Comparison of ENCODE assay signal across 13 cellular contexts in the genomic region with DNA sequence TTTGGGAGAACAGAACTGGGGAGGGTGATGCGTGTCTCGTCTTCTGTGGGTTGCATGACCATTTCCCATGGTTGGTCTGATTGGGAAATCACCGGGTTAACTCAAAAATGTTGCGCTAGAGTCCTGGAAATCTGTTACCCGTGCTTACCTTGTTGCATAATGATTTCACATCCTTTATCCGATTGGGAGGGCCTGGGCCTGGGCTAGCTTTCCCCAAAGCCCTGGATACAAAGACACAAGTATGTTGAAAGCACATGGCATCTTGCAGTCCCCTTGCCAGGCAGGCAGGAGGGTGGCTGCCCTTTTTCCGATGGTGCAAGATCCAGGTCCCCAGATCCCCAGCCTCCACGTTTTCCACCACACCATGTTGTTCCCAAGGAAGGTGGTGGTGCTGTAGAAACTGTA. TPM values are rescaled to one million over a fixed set of nuclear protein-coding genes. Genes with fewer than 3 reads are reported as not detected.
DNase-seq lines count a peak whose midpoint lies in the region; ATAC-seq and TF ChIP-seq lines count a peak whose summit lies in the region.
"Had no signal": no experiment of that assay in that cellular context is flagged by ENCODE, and none has a peak within 500 bp of the region (broad histone marks: within the 10 kb centered on the region; RNA-seq: fewer than 3 reads in every experiment).

No MANE protein-coding gene starts in this region.

- H3K4me3 Mint-ChIP-seq in CD4-positive, CD25-positive, alpha-beta regulatory T cell, result peak overlapping the region; percentile 18 to 87 (median 62)
- peak overlapping the region; percentile 45 to 90 (median 84) for H3K4me3 Mint-ChIP-seq in naive thymus-derived CD4-positive, alpha-beta T cell
- H3K4me3 Mint-ChIP-seq: neural crest cell had no signal

- peaks cover 19% of the 10 kb centered on the region for H3K4me1 ChIP-seq in CD4-positive, CD25-positive, alpha-beta regulatory T cell (ENCODE audit: control insufficient read depth, insufficient read depth, low read length, poor library complexity, severe bottlenecking)
- peaks cover 0 to 4% of the 10 kb centered on the region in 2 donors for H3K4me1 ChIP-seq in breast epithelium
- H3K4me1 ChIP-seq in naive thymus-derived CD4-positive, alpha-beta T cell (ENCODE audit: control insufficient read depth in 2 of 2, insufficient read depth in 2 of 2, low read length in 2 of 2), result peaks cover 16 to 38% of the 10 kb centered on the region in 2 donors
- H3K4me1 ChIP-seq: body of pancreas had no signal

- peak overlapping the region in 2 of 3 donors; percentile 15 to 72 for H3K27ac Mint-ChIP-seq in CD4-positive, CD25-positive, alpha-beta regulatory T cell
- H3K27ac Mint-ChIP-seq in naive thymus-derived CD4-positive, alpha-beta T cell, result peak overlapping the region in 5 of 9 donors; percentile 9 to 72 (median 20)

- intact Hi-C loops in breast epithelium (cut with DNase I; ENCODE audit: low total_unique reads), result no loop called here
- intact Hi-C loops in naive thymus-derived CD4-positive, alpha-beta T cell (cut with micrococcal nuclease), result no loop called here

- H3K27me3 Mint-ChIP-seq in CD4-positive, CD25-positive, alpha-beta regulatory T cell, result peaks cover 12% of the 10 kb centered on the region
- H3K27me3 Mint-ChIP-seq in naive thymus-derived CD4-positive, alpha-beta T cell, result peaks cover 0 to 14% (median 0%) of the 10 kb centered on the region in 5 donors

- POLR2A ChIA-PET in naive thymus-derived CD4-positive, alpha-beta T cell (lab: Charles Lee), result interaction anchor here (1.0 to 3.5 kb wide), 3 partner anchors 11 to 28 kb away, joined by 3 to 37 read pairs (median 5); partner anchors contain the start of gene CFAP410

- peaks cover 0 to 2% (median 0%) of the 10 kb centered on the region in 7 donors for H3K9me3 Mint-ChIP-seq in CD4-positive, CD25-positive, alpha-beta regulatory T cell
- peaks cover 0 to 2% (median 0%) of the 10 kb centered on the region in 11 donors for H3K9me3 Mint-ChIP-seq in naive thymus-derived CD4-positive, alpha-beta T cell
- H3K9me3 Mint-ChIP-seq: neural crest cell had no signal

- no peak overlapping the region for H3K27ac ChIP-seq in CD4-positive, CD25-positive, alpha-beta regulatory T cell (ENCODE audit: insufficient read depth, low read length, poor library complexity, severe bottlenecking)
- H3K27ac ChIP-seq in breast epithelium, result peak overlapping the region in 1 of 2 donors; percentile 52
- no peak overlapping the region for H3K27ac ChIP-seq in naive thymus-derived CD4-positive, alpha-beta T cell (ENCODE audit: low read depth, low read length)
- H3K27ac ChIP-seq: WERI-Rb-1 had no signal

- H3K4me3 ChIP-seq in CD4-positive, CD25-positive, alpha-beta regulatory T cell (ENCODE audit: low read depth, low read length), result peak overlapping the region; percentile 7
- peak overlapping the region; percentile 11 to 33 (median 20) for H3K4me3 ChIP-seq in breast epithelium
- peak overlapping the region; percentile 40 for H3K4me3 ChIP-seq in naive thymus-derived CD4-positive, alpha-beta T cell (ENCODE audit: low read length)
- H3K4me3 ChIP-seq: body of pancreas had no signal

- peaks cover 0 to 50% (median 19%) of the 10 kb centered on the region in 4 donors for H3K4me1 Mint-ChIP-seq in CD4-positive, CD25-positive, alpha-beta regulatory T cell
- H3K4me1 Mint-ChIP-seq in naive thymus-derived CD4-positive, alpha-beta T cell, result peaks cover 33 to 59% (median 51%) of the 10 kb centered on the region in 7 donors

- no peak for TF ChIP-seq POLR2A in breast epithelium (IDR thresholded peaks at IDR 0.05)

- no peak for ATAC-seq in CD4-positive, CD25-positive, alpha-beta regulatory T cell (ENCODE audit: low read depth in 2 of 2)
- peak; percentile 21 for ATAC-seq in naive thymus-derived CD4-positive, alpha-beta T cell
- no peak for ATAC-seq in HG02970 (IDR thresholded peaks at IDR 0.05; ENCODE audit: low FRiP score, unreplicated experiment)
- ATAC-seq: body of pancreas had no signal

- no peak for DNase-seq in CD4-positive, CD25-positive, alpha-beta regulatory T cell
- DNase-seq in KBM-7 (peak; percentile 74), breast epithelium (ENCODE audit: low spot score in 2 of 2) (no peak), ureter (ENCODE audit: low spot score) (no peak), DMS79 treated with DMSO at 0.1 percent for 48 hours (lab: John Stamatoyannopoulos, UW) (no peak), A172 (ENCODE audit: low spot score) (no peak)
- no peak for DNase-seq in naive thymus-derived CD4-positive, alpha-beta T cell
- DNase-seq: Karpas-422, NCI-H748 treated with DMSO at 0.1 percent for 48 hours, WERI-Rb-1 had no signal

- H3K9me3 ChIP-seq in CD4-positive, CD25-positive, alpha-beta regulatory T cell (ENCODE audit: control insufficient read depth in 2 of 2, low read length in 2 of 2), result no peaks in the 10 kb centered on the region
- H3K9me3 ChIP-seq in breast epithelium, result no peaks in the 10 kb centered on the region
- no peaks in the 10 kb centered on the region for H3K9me3 ChIP-seq in naive thymus-derived CD4-positive, alpha-beta T cell (ENCODE audit: control insufficient read depth in 2 of 3, low read length in 3 of 3)
- H3K9me3 ChIP-seq: body of pancreas had no signal

- H3K27me3 ChIP-seq in CD4-positive, CD25-positive, alpha-beta regulatory T cell (ENCODE audit: control insufficient read depth, insufficient read depth, low read length), result no peaks in the 10 kb centered on the region
- peaks cover 18 to 47% of the 10 kb centered on the region in 2 donors for H3K27me3 ChIP-seq in breast epithelium
- no peaks in the 10 kb centered on the region for H3K27me3 ChIP-seq in naive thymus-derived CD4-positive, alpha-beta T cell (ENCODE audit: control insufficient read depth in 2 of 2, insufficient read depth in 2 of 2, low read length in 2 of 2)

- CTCF ChIA-PET in naive thymus-derived CD4-positive, alpha-beta T cell (lab: Charles Lee), result no interaction called here

- no peaks in the 10 kb centered on the region for H3K36me3 Mint-ChIP-seq in CD4-positive, CD25-positive, alpha-beta regulatory T cell
- H3K36me3 Mint-ChIP-seq in naive thymus-derived CD4-positive, alpha-beta T cell, result peaks cover 0 to 39% (median 3%) of the 10 kb centered on the region in 5 donors

- in situ Hi-C loops in KBM-7 (cut with MboI; ENCODE audit: low pct_unique_long_range_greater_than_20kb, low sequenced_read_pairs), result loop anchor here (10.0 to 25.0 kb wide), 2 partner anchors 111 to 533 kb away; no protein-coding TSS in a partner anchor

- H3K36me3 ChIP-seq in CD4-positive, CD25-positive, alpha-beta regulatory T cell (ENCODE audit: control insufficient read depth, insufficient read depth, low read length), result no peaks in the 10 kb centered on the region
- H3K36me3 ChIP-seq in breast epithelium, result no peaks in the 10 kb centered on the region
- no peaks in the 10 kb centered on the region for H3K36me3 ChIP-seq in naive thymus-derived CD4-positive, alpha-beta T cell (ENCODE audit: control insufficient read depth in 2 of 3, insufficient read depth in 3 of 3, low read length in 3 of 3)
- H3K36me3 ChIP-seq: WERI-Rb-1 had no signal

- TF ChIP-seq CTCF in breast epithelium (IDR thresholded peaks at IDR 0.05), result no peak

RNA-seq across cellular contexts. Expression of gene TRPM2, which starts 0.6 kb away (rescaled TPM):
- total RNA-seq in CD4-positive, CD25-positive, alpha-beta regulatory T cell, result 3.1 TPM
- 1 to 10 TPM in 2 of 4 donors, under 1 TPM in 2; 0.38 to 1.1 (median 0.79) TPM for polyA plus RNA-seq in CD4-positive, CD25-positive, alpha-beta regulatory T cell
- total RNA-seq in breast epithelium (1 to 10 TPM; 4.3 to 7.9 (median 7.2) TPM), ureter (10.0 TPM)
- total RNA-seq in naive thymus-derived CD4-positive, alpha-beta T cell, result 10 to 100 TPM in 2 of 5 experiments, 1 to 10 TPM in 3; 1.2 to 29.6 (median 5.3) TPM
- 1 to 10 TPM; 1.5 to 1.7 TPM for polyA plus RNA-seq in naive thymus-derived CD4-positive, alpha-beta T cell
- total RNA-seq in A172 (2014; rRNA removed; shearing (Covaris generic)), result 0.98 and 1.9 TPM in 2 replicates
- total RNA-seq: neural crest cell had no signal

RNA-seq across cellular contexts. Expression of gene CFAP410, which starts 14.8 kb away (rescaled TPM):
- 49.1 TPM for total RNA-seq in CD4-positive, CD25-positive, alpha-beta regulatory T cell
- 10 to 100 TPM; 16.4 to 18.1 (median 17.1) TPM for polyA plus RNA-seq in CD4-positive, CD25-positive, alpha-beta regulatory T cell
- total RNA-seq in breast epithelium (10 to 100 TPM; 22.2 to 31.1 (median 27.8) TPM), ureter (20.2 TPM)
- total RNA-seq in naive thymus-derived CD4-positive, alpha-beta T cell, result 10 to 100 TPM; 20.8 to 66.7 (median 49.5) TPM
- polyA plus RNA-seq in naive thymus-derived CD4-positive, alpha-beta T cell, result 10 to 100 TPM; 26.3 to 45.4 TPM
- total RNA-seq in A172 (2014; rRNA removed; shearing (Covaris generic)), result 26.3 and 27.8 TPM in 2 replicates

RNA-seq across cellular contexts. Expression of gene PFKL, which starts 54.1 kb away (rescaled TPM):
- total RNA-seq in CD4-positive, CD25-positive, alpha-beta regulatory T cell, result 204 TPM
- polyA plus RNA-seq in CD4-positive, CD25-positive, alpha-beta regulatory T cell, result 100 to 1,000 TPM; 125 to 185 (median 157) TPM
- total RNA-seq in breast epithelium, result 100 to 1,000 TPM in 1 of 3 donors, 10 to 100 TPM in 2; 80.9 to 101 (median 97.9) TPM
- 100 to 1,000 TPM; 107 to 196 (median 122) TPM for total RNA-seq in naive thymus-derived CD4-positive, alpha-beta T cell
- 100 to 1,000 TPM in 1 of 2 donors, 10 to 100 TPM in 1; 75.0 to 103 TPM for polyA plus RNA-seq in naive thymus-derived CD4-positive, alpha-beta T cell
- 163 TPM for total RNA-seq in ureter
- total RNA-seq in A172 (2014; rRNA removed; shearing (Covaris generic)), result 114 and 115 TPM in 2 replicates
